ENCODE assay signal across 9 cellular contexts in the genomic region with DNA sequence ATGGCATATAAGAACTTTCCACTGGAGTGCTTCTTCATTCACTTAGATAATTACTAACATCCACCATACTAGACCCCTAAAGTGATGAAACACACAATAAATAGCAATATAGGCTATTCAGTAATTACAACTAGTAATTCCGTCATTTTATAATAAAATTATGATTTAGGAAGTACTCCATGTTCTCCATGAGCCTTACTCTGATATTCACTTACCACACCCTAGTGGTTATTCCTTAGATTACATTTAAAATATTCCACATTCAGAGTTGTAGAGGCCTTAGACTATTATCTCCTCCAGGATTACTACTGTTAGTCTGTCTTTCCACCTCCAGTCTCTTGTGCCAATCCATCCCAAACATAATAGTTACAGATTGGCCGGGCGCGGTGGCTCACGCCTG.
A peak's percentile ranks its signal among the peaks of the same experiment; 100 is the strongest.
DNase-seq lines count a peak whose midpoint lies in the region; ATAC-seq, FAIRE-seq and TF ChIP-seq lines count a peak whose summit lies in the region.
"Had no signal": no experiment of that assay in that cellular context is flagged by ENCODE, and none has a peak within 500 bp of the region (broad histone marks: within the 10 kb centered on the region; RNA-seq: fewer than 3 reads in every experiment).

No MANE protein-coding gene starts in this region.

- no peaks in the 10 kb centered on the region for H3K27me3 ChIP-seq in AG04450 (ENCODE audit: control insufficient read depth, insufficient read depth, low read length)

- no peaks in the 10 kb centered on the region for H3K9me3 ChIP-seq in AG04450 (ENCODE audit: control insufficient read depth, insufficient read depth, low read length)

- TF ChIP-seq POLR2A in GM12892 (IDR thresholded peaks at IDR 0.05; ENCODE audit: low read depth, low read length): no peak

- ATAC-seq in GM19324 (IDR thresholded peaks at IDR 0.05; ENCODE audit: low FRiP score, unreplicated experiment): no peak

- no peak for FAIRE-seq in GM12892 (lab: Jason Lieb, UNC)

- no peak overlapping the region for H3K4me3 ChIP-seq in AG04450 (ENCODE audit: low read depth, low read length)

- POLR2A ChIA-PET in AG04450 (lab: Yijun Ruan, JAX): interaction anchor here (0.6 kb wide), 1 partner anchor 12 kb away, joined by 3 read pairs; no protein-coding TSS in a partner anchor
- POLR2A ChIA-PET in RWPE1 (lab: Yijun Ruan, JAX; ENCODE audit: low non-redundant PET): no interaction called here

- CTCF ChIA-PET in AG04450 (lab: Charles Lee): interaction anchor here (0.9 to 2.5 kb wide), 3 partner anchors 17 to 132 kb away, joined by 6 to 17 read pairs (median 8); partner anchors contain the start of gene KANSL1
- CTCF ChIA-PET in RWPE1 (lab: Yijun Ruan, JAX): interaction anchor here (0.7 kb wide), 1 partner anchor 126 kb away, joined by 3 read pairs; no protein-coding TSS in a partner anchor

- peak; percentile 23; the same call in 1 of the 2 replicates for TF ChIP-seq CTCF in AG04450 (IDR thresholded peaks at IDR 0.05; ENCODE audit: low read depth, low read length)
- TF ChIP-seq CTCF in RWPE1 (conservative IDR thresholded peaks at IDR 0.05; ENCODE audit: low read depth): 0 out of 2 replicates have a peak, but pooled peaks have one; percentile 11

- H3K27ac ChIP-seq in AG04450 (ENCODE audit: low read depth, low read length) (no peak overlapping the region), RWPE1 (no peak overlapping the region)

- no peak for DNase-seq in AG04450 (ENCODE audit: low read depth, low spot score)
- peak; percentile 36 for DNase-seq in GM03348 (ENCODE audit: low spot score)
- no peak for DNase-seq in RWPE1 (ENCODE audit: low spot score)
- peak; percentile 24 for DNase-seq in iPS-NIHi11 (ENCODE audit: low spot score)
- DNase-seq in stimulated activated CD4-positive, alpha-beta T cell treated with anti-CD3 and anti-CD28 coated beads, Interleukin-12 subunit alpha, Interleukin-12 subunit beta, amount 100 ng/mL, for 4 hours: no peak
- DNase-seq in GM12892 (ENCODE audit: insufficient read length): no peak
- DNase-seq in COLO668 (lab: John Stamatoyannopoulos, UW; ENCODE audit: unreplicated experiment): no peak
- DNase-seq: NK-92 treated with Interleukin-12 subunit alpha and Interleukin-12 subunit beta, amount 100 ng/mL, for 24 hours had no signal

Comparison
In these comparisons a context has a peak if more than half of its experiments do, and no peak if none do; other contexts are left out.
1. DNase-seq: peak in GM03348 (single experiment) and iPS-NIHi11 (single experiment); none in AG04450 (single experiment), RWPE1 (single experiment), stimulated activated CD4-positive, alpha-beta T cell treated with anti-CD3 and anti-CD28 coated beads, Interleukin-12 subunit alpha, Interleukin-12 subunit beta, amount 100 ng/mL, for 4 hours (single experiment), GM12892 (single experiment) and COLO668 (single experiment).